8 cellular contexts compared by ENCODE assay signal in the genomic region with DNA sequence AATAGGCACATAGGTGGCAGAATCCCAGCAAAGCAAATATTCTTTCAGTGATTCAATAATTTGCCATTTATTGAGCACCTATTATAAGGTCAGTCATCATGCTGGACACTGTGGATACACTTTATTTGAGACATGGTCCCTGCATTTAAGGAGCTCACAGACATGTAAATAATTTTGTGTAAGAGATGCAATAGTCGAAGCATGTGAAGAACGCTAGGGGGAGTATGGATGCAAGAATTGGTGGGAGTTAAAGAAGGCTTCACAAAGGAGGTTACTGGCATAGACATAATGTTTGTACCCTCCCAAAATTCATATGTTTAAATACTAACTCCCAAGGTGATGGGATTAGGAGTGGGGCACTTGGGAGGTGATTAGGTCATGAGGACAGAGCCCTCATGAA.
DNase-seq lines count a peak whose midpoint lies in the region; ATAC-seq and TF ChIP-seq lines count a peak whose summit lies in the region.

No MANE protein-coding gene starts in this region.

- no peak overlapping the region for H3K4me3 ChIP-seq in left lung

- no peaks in the 10 kb centered on the region for H3K36me3 Mint-ChIP-seq in T-cell

- no peaks in the 10 kb centered on the region for H3K9me3 ChIP-seq in left lung

- peak; percentile 60 for ATAC-seq in HG03378 (IDR thresholded peaks at IDR 0.05; ENCODE audit: unreplicated experiment)
- ATAC-seq in left lung, result no peak
- ATAC-seq in HG03457 (IDR thresholded peaks at IDR 0.05; ENCODE audit: unreplicated experiment), result no peak
- no peak for ATAC-seq in T-cell (replicated peaks in 1 of 4)

- H3K27me3 ChIP-seq in left lung, result no peaks in the 10 kb centered on the region

- peaks cover 0 to 5% (median 3%) of the 10 kb centered on the region in 3 donors for H3K9me3 Mint-ChIP-seq in T-cell

- no peak overlapping the region for H3K27ac ChIP-seq in left lung

- in situ Hi-C loops in GM13977 (cut with MboI; ENCODE audit: low pct_unique_long_range_greater_than_20kb, low sequenced_read_pairs, unreplicated experiment), result loop anchor here (25.0 kb wide), 2 partner anchors 225 to 375 kb away; no protein-coding TSS in a partner anchor

- CTCF ChIA-PET in T-cell (lab: Charles Lee), result no interaction called here

- no peak overlapping the region for H3K4me3 Mint-ChIP-seq in T-cell

- H3K36me3 ChIP-seq in left lung, result no peaks in the 10 kb centered on the region

- POLR2A ChIA-PET in T-cell (lab: Charles Lee), result no interaction called here

- H3K4me1 ChIP-seq in left lung, result no peaks in the 10 kb centered on the region

- no peaks in the 10 kb centered on the region for H3K4me1 Mint-ChIP-seq in T-cell

- intact Hi-C loops in left lung (cut with DNase I), result no loop called here

- peak; percentile 70 for TF ChIP-seq CTCF in GM13977 (IDR thresholded peaks at IDR 0.05; ENCODE audit: extremely low read depth, insufficient read depth, missing control alignments)
- TF ChIP-seq CTCF in left lung (IDR thresholded peaks at IDR 0.05), result no peak

- no peak overlapping the region for H3K27ac Mint-ChIP-seq in T-cell

- H3K27me3 Mint-ChIP-seq in T-cell, result no peaks in the 10 kb centered on the region

- peak; percentile 18 for DNase-seq in GM13977 (ENCODE audit: low spot score)
- DNase-seq in SHP77 (lab: John Stamatoyannopoulos, UW), result peak; percentile 29 to 65
- peak; percentile 50 for DNase-seq in kidney tubule cell (ENCODE audit: low spot score)
- DNase-seq in left lung, result no peak
- no peak for DNase-seq in NCI-H1092 treated with DMSO at 0.1 percent for 48 hours (lab: John Stamatoyannopoulos, UW)
- DNase-seq in T-cell, result no peak

Comparison
In these comparisons a context has a peak if more than half of its experiments do, and no peak if none do; other contexts are left out.
1. DNase-seq: peak in GM13977 (single experiment), SHP77 (2 of 2) and kidney tubule cell (single experiment); none in left lung (0 of 2), NCI-H1092 treated with DMSO at 0.1 percent for 48 hours (single experiment) and T-cell (0 of 34).